In the genomic region with DNA sequence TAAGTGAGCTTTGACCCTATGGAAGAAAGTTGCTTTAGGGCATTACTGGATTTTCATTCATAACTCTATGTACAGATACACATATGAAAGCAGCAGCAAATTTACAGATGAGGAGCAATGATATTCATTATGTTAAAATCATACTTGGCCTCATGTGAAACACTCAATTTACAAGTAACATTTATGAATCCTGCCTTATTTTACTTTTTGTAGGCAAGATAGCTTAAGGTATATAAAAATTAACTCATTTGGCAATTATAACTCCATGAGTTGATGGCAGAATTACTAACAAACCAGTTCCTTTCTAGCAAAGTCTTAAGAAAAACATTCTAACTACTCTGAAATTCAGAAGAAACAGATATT, we compare ENCODE assay signal across 1 cellular context.
TF ChIP-seq lines count a peak whose summit lies in the region.

No MANE protein-coding gene starts in this region.

TF ChIP-seq in A549, 52 proteins besides CTCF, POLR2A, EP300 and RAD21 (continued from another document):
- TF ChIP-seq, protein P1, sequence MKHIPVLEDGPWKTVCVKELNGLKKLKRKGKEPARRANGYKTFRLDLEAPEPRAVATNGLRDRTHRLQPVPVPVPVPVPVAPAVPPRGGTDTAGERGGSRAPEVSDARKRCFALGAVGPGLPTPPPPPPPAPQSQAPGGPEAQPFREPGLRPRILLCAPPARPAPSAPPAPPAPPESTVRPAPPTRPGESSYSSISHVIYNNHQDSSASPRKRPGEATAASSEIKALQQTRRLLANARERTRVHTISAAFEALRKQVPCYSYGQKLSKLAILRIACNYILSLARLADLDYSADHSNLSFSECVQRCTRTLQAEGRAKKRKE (CRISPR knock-in tag; IDR thresholded peaks at IDR 0.05; ENCODE audit: low read depth), result no peak
- TF ChIP-seq, protein P2, sequence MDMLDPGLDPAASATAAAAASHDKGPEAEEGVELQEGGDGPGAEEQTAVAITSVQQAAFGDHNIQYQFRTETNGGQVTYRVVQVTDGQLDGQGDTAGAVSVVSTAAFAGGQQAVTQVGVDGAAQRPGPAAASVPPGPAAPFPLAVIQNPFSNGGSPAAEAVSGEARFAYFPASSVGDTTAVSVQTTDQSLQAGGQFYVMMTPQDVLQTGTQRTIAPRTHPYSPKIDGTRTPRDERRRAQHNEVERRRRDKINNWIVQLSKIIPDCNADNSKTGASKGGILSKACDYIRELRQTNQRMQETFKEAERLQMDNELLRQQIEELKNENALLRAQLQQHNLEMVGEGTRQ (IDR thresholded peaks at IDR 0.05), result no peak
- no peak for TF ChIP-seq HOXB13 (CRISPR knock-in tag; IDR thresholded peaks at IDR 0.05; ENCODE audit: low read depth)
- TF ChIP-seq SMC3 (IDR thresholded peaks at IDR 0.05), result no peak
